In genomic region chrX:41785685-41786084, GRCh38 we compare ENCODE assay signal across 14 cellular contexts.
DNase-seq lines count a peak whose midpoint lies in the region; ATAC-seq and TF ChIP-seq lines count a peak whose summit lies in the region.
"Had no signal": no experiment of that assay in that cellular context is flagged by ENCODE, and none has a peak within 500 bp of the region (broad histone marks: within the 10 kb centered on the region; RNA-seq: fewer than 3 reads in every experiment).

No MANE protein-coding gene starts in this region.

- H3K4me1 Mint-ChIP-seq in CD8-positive, alpha-beta memory T cell: peaks cover 16 to 51% (median 28%) of the 10 kb centered on the region in 3 donors
- peaks cover 33% of the 10 kb centered on the region for H3K4me1 Mint-ChIP-seq in activated naive CD8-positive, alpha-beta T cell treated with anti-CD3 and anti-CD28 coated beads, Interleukin-2, amount 50 U/mL, for 24 hours

- H3K36me3 Mint-ChIP-seq in CD8-positive, alpha-beta memory T cell: peaks cover 0 to 24% (median 8%) of the 10 kb centered on the region in 3 donors
- H3K36me3 Mint-ChIP-seq in activated naive CD8-positive, alpha-beta T cell treated with anti-CD3 and anti-CD28 coated beads, Interleukin-2, amount 50 U/mL, for 24 hours (ENCODE audit: low read depth): peaks cover 9% of the 10 kb centered on the region

- no peak overlapping the region for H3K4me3 Mint-ChIP-seq in CD8-positive, alpha-beta memory T cell
- no peak overlapping the region for H3K4me3 Mint-ChIP-seq in activated naive CD8-positive, alpha-beta T cell treated with anti-CD3 and anti-CD28 coated beads, Interleukin-2, amount 50 U/mL, for 24 hours

- intact Hi-C loops in body of pancreas (cut with DNase I): no loop called here

- TF ChIP-seq POLR2A in body of pancreas (IDR thresholded peaks at IDR 0.05): no peak

- no peak overlapping the region for H3K4me3 ChIP-seq in CD8-positive, alpha-beta memory T cell (ENCODE audit: low read length)
- H3K4me3 ChIP-seq in body of pancreas: no peak overlapping the region
- H3K4me3 ChIP-seq: stomach had no signal

- ATAC-seq in activated naive CD8-positive, alpha-beta T cell treated with anti-CD3 and anti-CD28 coated beads, Interleukin-2, amount 50 U/mL, for 24 hours: peak; percentile 10
- no peak for ATAC-seq in body of pancreas
- ATAC-seq in HG03442 (IDR thresholded peaks at IDR 0.05; ENCODE audit: unreplicated experiment): no peak
- ATAC-seq: right cardiac atrium had no signal

- no peak for TF ChIP-seq CTCF in body of pancreas (IDR thresholded peaks at IDR 0.05)

- no peaks in the 10 kb centered on the region for H3K27me3 ChIP-seq in CD8-positive, alpha-beta memory T cell (ENCODE audit: insufficient read depth, low read length, poor library complexity, severe bottlenecking)
- no peaks in the 10 kb centered on the region for H3K27me3 ChIP-seq in body of pancreas
- H3K27me3 ChIP-seq: stomach had no signal

- DNase-seq in CD8-positive, alpha-beta memory T cell: no peak
- DNase-seq in HS-5 (ENCODE audit: low read depth): peak; percentile 6
- no peak for DNase-seq in activated naive CD8-positive, alpha-beta T cell treated with anti-CD3 and anti-CD28 coated beads, Interleukin-2, amount 50 U/mL, for 24 hours
- peak; percentile 5 for DNase-seq in medulla oblongata (ENCODE audit: extremely low spot score)
- no peak for DNase-seq in body of pancreas
- DNase-seq in activated CD4-positive, alpha-beta T cell treated with anti-CD3 and anti-CD28 coated beads for 1 hour: no peak
- no peak for DNase-seq in DMS153 (lab: John Stamatoyannopoulos, UW)
- DNase-seq: C1 segment of cervical spinal cord; central memory CD4-positive, alpha-beta T cell; NCI-H1105; right cardiac atrium; stimulated activated CD4-positive, alpha-beta T cell treated with anti-CD3 and anti-CD28 coated beads, Interleukin-4, amount 100 ng/mL, for 4 hours; stomach had no signal

- H3K9me3 Mint-ChIP-seq in CD8-positive, alpha-beta memory T cell: no peaks in the 10 kb centered on the region
- H3K9me3 Mint-ChIP-seq in activated naive CD8-positive, alpha-beta T cell treated with anti-CD3 and anti-CD28 coated beads, Interleukin-2, amount 50 U/mL, for 24 hours: no peaks in the 10 kb centered on the region

- no peaks in the 10 kb centered on the region for H3K36me3 ChIP-seq in CD8-positive, alpha-beta memory T cell (ENCODE audit: insufficient read depth, low read length)
- no peaks in the 10 kb centered on the region for H3K36me3 ChIP-seq in body of pancreas (replicated peaks in 1 of 2; ENCODE audit: insufficient read depth in 1 of 2, low read depth in 2 of 2)
- H3K36me3 ChIP-seq: stomach had no signal

- POLR2A ChIA-PET in CD8-positive, alpha-beta memory T cell (lab: Charles Lee): no interaction called here

- CTCF ChIA-PET in CD8-positive, alpha-beta memory T cell (lab: Charles Lee): no interaction called here

- H3K27me3 Mint-ChIP-seq in CD8-positive, alpha-beta memory T cell: no peaks in the 10 kb centered on the region
- H3K27me3 Mint-ChIP-seq in activated naive CD8-positive, alpha-beta T cell treated with anti-CD3 and anti-CD28 coated beads, Interleukin-2, amount 50 U/mL, for 24 hours: no peaks in the 10 kb centered on the region

- peak overlapping the region in 5 of 8 donors; percentile 32 to 72 (median 60) for H3K27ac Mint-ChIP-seq in CD8-positive, alpha-beta memory T cell
- H3K27ac Mint-ChIP-seq in activated naive CD8-positive, alpha-beta T cell treated with anti-CD3 and anti-CD28 coated beads, Interleukin-2, amount 50 U/mL, for 24 hours: no peak overlapping the region

- no peaks in the 10 kb centered on the region for H3K4me1 ChIP-seq in CD8-positive, alpha-beta memory T cell (ENCODE audit: insufficient read depth, low read length)
- no peaks in the 10 kb centered on the region for H3K4me1 ChIP-seq in body of pancreas
- H3K4me1 ChIP-seq: stomach had no signal

- H3K9me3 ChIP-seq in CD8-positive, alpha-beta memory T cell (ENCODE audit: low read length): no peaks in the 10 kb centered on the region
- no peaks in the 10 kb centered on the region for H3K9me3 ChIP-seq in body of pancreas
- H3K9me3 ChIP-seq: stomach had no signal

- H3K27ac ChIP-seq in CD8-positive, alpha-beta memory T cell (ENCODE audit: low read depth, low read length): no peak overlapping the region
- H3K27ac ChIP-seq in body of pancreas: no peak overlapping the region
- H3K27ac ChIP-seq: stomach had no signal

- WGBS in body of pancreas, 2 donors: 81 to 82% methylated on average over 2 of the region's 2 CpGs

Comparison
In these comparisons a context has a peak if more than half of its experiments do, and no peak if none do; other contexts are left out.
1. DNase-seq: peak in HS-5 (single experiment) and medulla oblongata (single experiment); none in CD8-positive, alpha-beta memory T cell (0 of 5), activated naive CD8-positive, alpha-beta T cell treated with anti-CD3 and anti-CD28 coated beads, Interleukin-2, amount 50 U/mL, for 24 hours (single experiment), body of pancreas (0 of 4), activated CD4-positive, alpha-beta T cell treated with anti-CD3 and anti-CD28 coated beads for 1 hour (single experiment) and DMS153 (single experiment).